13 cellular contexts compared by ENCODE assay signal in the genomic region with DNA sequence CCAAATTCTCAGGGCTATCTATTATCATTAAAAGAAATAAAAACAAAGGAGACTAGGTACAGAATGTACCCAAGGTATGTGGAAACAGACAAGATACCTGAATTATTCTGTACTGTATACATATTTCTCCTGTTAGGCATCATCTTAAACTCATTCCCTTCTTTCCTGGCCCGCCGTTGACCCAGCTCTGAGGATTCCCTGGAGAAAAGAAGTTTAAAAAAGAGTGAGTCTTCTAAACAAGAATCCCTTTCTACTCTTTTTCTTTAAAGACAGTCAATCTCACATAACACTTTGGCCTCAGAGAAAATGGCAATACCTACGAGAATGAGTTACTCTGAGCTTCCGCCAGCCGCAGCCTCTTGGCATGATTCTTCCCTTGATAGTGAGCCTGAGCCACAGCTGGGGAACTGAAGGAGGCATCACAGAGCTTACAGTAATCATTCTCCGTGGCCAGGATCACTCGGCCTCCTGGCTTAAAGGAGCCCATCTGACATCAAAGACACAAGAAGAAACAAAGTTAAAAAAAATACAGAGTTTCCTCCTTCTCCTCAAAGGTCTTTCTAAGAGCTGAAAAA. TPM values are rescaled to one million over a fixed set of nuclear protein-coding genes. Genes with fewer than 3 reads are reported as not detected.
A peak's percentile ranks its signal among the peaks of the same experiment; 100 is the strongest.
DNase-seq lines count a peak whose midpoint lies in the region; ATAC-seq, FAIRE-seq and TF ChIP-seq lines count a peak whose summit lies in the region.
"Had no signal": no experiment of that assay in that cellular context is flagged by ENCODE, and none has a peak within 500 bp of the region (broad histone marks: within the 10 kb centered on the region; RNA-seq: fewer than 3 reads in every experiment).

No MANE protein-coding gene starts in this region.

- intact Hi-C loops in K562 (cut with micrococcal nuclease) (no loop called here), posterior cingulate gyrus (cut with DNase I) (no loop called here)
- intact Hi-C loops in naive thymus-derived CD4-positive, alpha-beta T cell (cut with micrococcal nuclease): loop anchor here in 1 of 2 donors (1.0 kb wide), 1 partner anchor 10 kb away; no protein-coding TSS in a partner anchor

- peak overlapping the region; percentile 44 for H2AFZ ChIP-seq in K562 (ENCODE audit: low read depth, low read length)

- no TSS peak for BruUV-seq in K562 (replicated peaks; lab: Mats Ljungman, UMichigan)

- peak overlapping the region; percentile 55 for H3K27ac ChIP-seq in RWPE2 (ENCODE audit: poor library complexity, severe bottlenecking)
- H3K27ac ChIP-seq in K562 (ENCODE audit: extremely low read depth, low read depth, low read length): no peak overlapping the region; the same call in 2 of the 3 replicates
- H3K27ac ChIP-seq in naive thymus-derived CD4-positive, alpha-beta T cell (ENCODE audit: low read depth, low read length): peak overlapping the region; percentile 58
- H3K27ac ChIP-seq: colonic mucosa had no signal

- H3K9me1 ChIP-seq in K562 (ENCODE audit: control insufficient read depth, insufficient read depth, low read length): no peaks in the 10 kb centered on the region

- no peaks in the 10 kb centered on the region for H3K79me2 ChIP-seq in K562 (ENCODE audit: control insufficient read depth, insufficient read depth, low read length)

- H3K4me1 ChIP-seq in RWPE2 (ENCODE audit: insufficient read depth, poor library complexity, severe bottlenecking) (no peaks in the 10 kb centered on the region), K562 (replicated peaks in 1 of 2; ENCODE audit: control insufficient read depth in 2 of 2, insufficient read depth in 2 of 2, low read length in 2 of 2) (peaks cover 10 to 21% of the 10 kb centered on the region in 2 experiments)
- H3K4me1 ChIP-seq in naive thymus-derived CD4-positive, alpha-beta T cell (ENCODE audit: control insufficient read depth in 2 of 2, insufficient read depth in 2 of 2, low read length in 2 of 2): peaks cover 0 to 26% of the 10 kb centered on the region in 2 donors
- H3K4me1 ChIP-seq: colonic mucosa had no signal

- peak; percentile 23 for DNase-seq in ELF-1 (ENCODE audit: low read depth, low spot score)
- no peak for DNase-seq in RWPE2 (ENCODE audit: low spot score)
- DNase-seq in K562 (ENCODE audit: extremely low read depth in 1 of 4, low spot score in 3 of 4): peak in 2 of 4 experiments; percentile 24 to 60
- DNase-seq in naive thymus-derived CD4-positive, alpha-beta T cell: peak in 7 of 9 donors; percentile 20 to 47 (median 31)
- no peak for DNase-seq in KG1 (lab: John Stamatoyannopoulos, UW)
- no peak for DNase-seq in posterior cingulate gyrus
- no peak for DNase-seq in medulla oblongata (ENCODE audit: extremely low spot score)
- DNase-seq: activated CD8-positive, alpha-beta memory T cell treated with anti-CD3 and anti-CD28 coated beads, Interleukin-2, amount 10 ng/mL, durations not matched to agents 7 days and 5 days; colonic mucosa; GDM1; NCI-H1930; Right ventricle myocardium superior had no signal

- H3K4me3 Mint-ChIP-seq in naive thymus-derived CD4-positive, alpha-beta T cell: peak overlapping the region; percentile 47 to 86 (median 72)
- H3K4me3 Mint-ChIP-seq: activated CD8-positive, alpha-beta memory T cell treated with anti-CD3 and anti-CD28 coated beads, Interleukin-2, amount 10 ng/mL, durations not matched to agents 7 days and 5 days had no signal

- peaks cover 4 to 61% (median 42%) of the 10 kb centered on the region in 7 donors for H3K4me1 Mint-ChIP-seq in naive thymus-derived CD4-positive, alpha-beta T cell
- H3K4me1 Mint-ChIP-seq: activated CD8-positive, alpha-beta memory T cell treated with anti-CD3 and anti-CD28 coated beads, Interleukin-2, amount 10 ng/mL, durations not matched to agents 7 days and 5 days had no signal

- H3K36me3 ChIP-seq in RWPE2 (ENCODE audit: low read depth) (no peaks in the 10 kb centered on the region; the same call in 1 of the 2 replicates), K562 (ENCODE audit: control insufficient read depth, insufficient read depth, low read length) (no peaks in the 10 kb centered on the region)
- H3K36me3 ChIP-seq in naive thymus-derived CD4-positive, alpha-beta T cell (ENCODE audit: control insufficient read depth in 2 of 3, insufficient read depth in 3 of 3, low read length in 3 of 3): no peaks in the 10 kb centered on the region
- H3K36me3 ChIP-seq: colonic mucosa had no signal

- H3K4me3 ChIP-seq in RWPE2 (ENCODE audit: severe bottlenecking) (no peak overlapping the region), K562 (no peak overlapping the region)
- H3K4me3 ChIP-seq in naive thymus-derived CD4-positive, alpha-beta T cell (ENCODE audit: low read length): no peak overlapping the region
- H3K4me3 ChIP-seq: colonic mucosa had no signal

- no peaks in the 10 kb centered on the region for H4K20me1 ChIP-seq in K562 (replicated peaks; ENCODE audit: control insufficient read depth, insufficient read depth, low read length)

- POLR2A ChIA-PET in K562 (lab: Yijun Ruan, JAX): interaction anchor here (0.6 to 1.2 kb wide), 3 partner anchors 9 to 293 kb away, joined by 3 read pairs; no protein-coding TSS in a partner anchor
- POLR2A ChIA-PET in naive thymus-derived CD4-positive, alpha-beta T cell (lab: Charles Lee): interaction anchor here (0.6 to 3.7 kb wide), 11 partner anchors 11 to 296 kb away, joined by 3 to 53 read pairs (median 5); partner anchors contain the start of genes PIK3CA, ZMAT3 and ZNF639

- peaks cover 0 to 9% (median 2%) of the 10 kb centered on the region in 5 donors for H3K36me3 Mint-ChIP-seq in naive thymus-derived CD4-positive, alpha-beta T cell

- FAIRE-seq in K562 (lab: Jason Lieb, UNC): peak; percentile 80

- peak overlapping the region; percentile 76 to 97 (median 94) for H3K27ac Mint-ChIP-seq in naive thymus-derived CD4-positive, alpha-beta T cell
- H3K27ac Mint-ChIP-seq: activated CD8-positive, alpha-beta memory T cell treated with anti-CD3 and anti-CD28 coated beads, Interleukin-2, amount 10 ng/mL, durations not matched to agents 7 days and 5 days had no signal

- TF ChIP-seq EP300 in K562 (IDR thresholded peaks at IDR 0.05; ENCODE audit: low read length): no peak

- no peak for TF ChIP-seq POLR2A in K562 (conservative IDR thresholded peaks at IDR 0.05)

- CTCF ChIA-PET in K562 (lab: Yijun Ruan, JAX; ENCODE audit: low intra/inter-chr PET ratio): no interaction called here
- CTCF ChIA-PET in naive thymus-derived CD4-positive, alpha-beta T cell (lab: Charles Lee): interaction anchor here (1.0 to 3.8 kb wide), 9 partner anchors 9 to 290 kb away, joined by 3 to 16 read pairs (median 4); partner anchors contain the start of gene ZMAT3

- H3K9me3 Mint-ChIP-seq in naive thymus-derived CD4-positive, alpha-beta T cell: peaks cover 0 to 2% (median 0%) of the 10 kb centered on the region in 11 donors

- H3K9ac ChIP-seq in K562 (ENCODE audit: insufficient read depth in 1 of 2, low read depth in 2 of 2, low read length in 2 of 2): peak overlapping the region in 1 of 2 experiments; percentile 47; a peak in 2 of 4 replicates

- H3K4me2 ChIP-seq in K562 (ENCODE audit: insufficient read depth, low read length): no peak overlapping the region

- ATAC-seq in RWPE2 (ENCODE audit: low read depth) (peak; percentile 74), K562 (peak; percentile 91), HG02973 (IDR thresholded peaks at IDR 0.05; ENCODE audit: unreplicated experiment) (no peak)
- ATAC-seq in naive thymus-derived CD4-positive, alpha-beta T cell: peak; percentile 72
- ATAC-seq: activated CD8-positive, alpha-beta memory T cell treated with anti-CD3 and anti-CD28 coated beads, Interleukin-2, amount 10 ng/mL, durations not matched to agents 7 days and 5 days had no signal

- no peaks in the 10 kb centered on the region for H3K27me3 Mint-ChIP-seq in naive thymus-derived CD4-positive, alpha-beta T cell
- H3K27me3 Mint-ChIP-seq: activated CD8-positive, alpha-beta memory T cell treated with anti-CD3 and anti-CD28 coated beads, Interleukin-2, amount 10 ng/mL, durations not matched to agents 7 days and 5 days had no signal

- 41% methylated on average over 7 of the region's 7 CpGs for WGBS in K562 (ENCODE audit: insufficient coverage, low coverage, missing lambda C conversion rate)

- H3K9me3 ChIP-seq in RWPE2 (ENCODE audit: severe bottlenecking) (no peaks in the 10 kb centered on the region), K562 (replicated peaks; ENCODE audit: control insufficient read depth, insufficient read depth, low read depth, low read length) (no peaks in the 10 kb centered on the region)
- no peaks in the 10 kb centered on the region for H3K9me3 ChIP-seq in naive thymus-derived CD4-positive, alpha-beta T cell (ENCODE audit: control insufficient read depth in 2 of 3, low read length in 3 of 3)
- H3K9me3 ChIP-seq: colonic mucosa had no signal

- peak; percentile 31 to 35 for TF ChIP-seq RAD21 in K562 (CRISPR knock-in tag; conservative IDR thresholded peaks at IDR 0.05 in 1 of 2, IDR thresholded peaks at IDR 0.05 in 1 of 2)

- in situ Hi-C loops in K562 (cut with MboI): no loop called here

- H3K27me3 ChIP-seq in RWPE2 (ENCODE audit: insufficient read depth, poor library complexity, severe bottlenecking) (no peaks in the 10 kb centered on the region), K562 (ENCODE audit: control insufficient read depth in 2 of 2, insufficient read depth in 2 of 2, low read length in 2 of 2) (no peaks in the 10 kb centered on the region)
- no peaks in the 10 kb centered on the region for H3K27me3 ChIP-seq in naive thymus-derived CD4-positive, alpha-beta T cell (ENCODE audit: control insufficient read depth in 2 of 2, insufficient read depth in 2 of 2, low read length in 2 of 2)
- H3K27me3 ChIP-seq: colonic mucosa had no signal

- TF ChIP-seq CTCF in RWPE2 (IDR thresholded peaks at IDR 0.05; ENCODE audit: poor library complexity, severe bottlenecking): no peak
- TF ChIP-seq CTCF in K562 (IDR thresholded peaks at IDR 0.05 in 2 of 3, conservative IDR thresholded peaks at IDR 0.05 in 1 of 3; ENCODE audit: insufficient read depth in 2 of 3, low read depth in 1 of 3, low read length in 3 of 3): 0 out of 6 replicates have a peak, but pooled peaks of 2 of the 3 experiments have one; percentile 2 to 5

RNA-seq across cellular contexts. Expression of gene ZMAT3, which starts 44.2 kb away (rescaled TPM):
- total RNA-seq in K562 (2011; cell fraction: chromatin; rRNA removed; ENCODE audit: low replicate concordance): 4.6 and 8.5 TPM in 2 replicates
- 5.2 and 5.5 TPM in 2 replicates for total RNA-seq in K562 (2011; cell fraction: nucleolus; rRNA removed)
- total RNA-seq in K562 (2011; cell fraction: nucleoplasm; rRNA removed): 4.4 and 8.9 TPM in 2 replicates
- total RNA-seq in K562 (2014; rRNA removed): 1.3 and 1.6 TPM in 2 replicates
- total RNA-seq in K562 (2014; rRNA removed; fragmentation: Illumina TruSeq; extraction: Trizol): 4.1 and 4.3 TPM in 2 replicates
- total RNA-seq in K562 (2015; rRNA removed; fragmentation: Illumina TruSeq; extraction: Trizol): 4.0 and 4.3 TPM in 2 replicates
- total RNA-seq in K562 (2021): 5.1 and 6.5 TPM in 2 replicates
- 4.5 and 4.8 TPM in 2 replicates for polyA plus RNA-seq in K562 (2011; rRNA removed)
- 2.3 and 2.8 TPM in 2 replicates for polyA plus RNA-seq in K562 (2011; cell fraction: cytosol; rRNA removed)
- 1.8 and 3.4 TPM in 2 replicates for polyA plus RNA-seq in K562 (2011; cell fraction: nucleus; rRNA removed)
- 3.5 and 4.5 TPM in 2 replicates for polyA plus RNA-seq in K562 (2012)
- 3.6 and 3.9 TPM in 2 replicates for polyA plus RNA-seq in K562 (2014; fragmentation: Illumina TruSeq; extraction: Trizol)
- polyA plus RNA-seq in K562 (2014; fragmentation: Nextera tagmentation; extraction: Ambion mirVana): 1 to 10 TPM in 1 of 2 experiments, under 1 TPM in 1; 0.87 to 1.2 TPM
- polyA plus RNA-seq in K562 (2014; rRNA removed): 1.8 and 2.6 TPM in 2 replicates
- 11.3 and 12.6 TPM in 2 replicates for polyA minus RNA-seq in K562 (2011; rRNA and poly(A)+ RNA removed)
- polyA minus RNA-seq in K562 (2011; cell fraction: cytosol; rRNA and poly(A)+ RNA removed): 7.2 and 9.5 TPM in 2 replicates
- polyA minus RNA-seq in K562 (2011; cell fraction: nucleus; rRNA and poly(A)+ RNA removed): 3.5 and 4.1 TPM in 2 replicates
- total RNA-seq in naive thymus-derived CD4-positive, alpha-beta T cell: 10 to 100 TPM; 20.6 to 23.7 (median 21.7) TPM
- 10 to 100 TPM; 16.7 to 26.0 TPM for polyA plus RNA-seq in naive thymus-derived CD4-positive, alpha-beta T cell

Comparison
In these comparisons a context has a peak if more than half of its experiments do, and no peak if none do; other contexts are left out.
1. DNase-seq: peak in ELF-1 (single experiment) and naive thymus-derived CD4-positive, alpha-beta T cell (7 of 9); none in RWPE2 (single experiment), KG1 (single experiment), posterior cingulate gyrus (0 of 10) and medulla oblongata (single experiment).